9 cellular contexts compared by ENCODE assay signal in genomic region chrX:19889582-19890342, GRCh38. TPM values are rescaled to one million over a fixed set of nuclear protein-coding genes. Genes with fewer than 3 reads are reported as not detected.
DNase-seq lines count a peak whose midpoint lies in the region; ATAC-seq and TF ChIP-seq lines count a peak whose summit lies in the region.
"Had no signal": no experiment of that assay in that cellular context is flagged by ENCODE, and none has a peak within 500 bp of the region (broad histone marks: within the 10 kb centered on the region; RNA-seq: fewer than 3 reads in every experiment).

No MANE protein-coding gene starts in this region.

- ATAC-seq in HG03108 (IDR thresholded peaks at IDR 0.05; ENCODE audit: unreplicated experiment), result peak; percentile 48
- no peak for ATAC-seq in left lobe of liver

- no peak overlapping the region for H3K27ac ChIP-seq in effector memory CD4-positive, alpha-beta T cell (ENCODE audit: insufficient read depth, low read length, poor library complexity, severe bottlenecking)
- H3K27ac ChIP-seq in stomach, result no peak overlapping the region

- no peak overlapping the region for H3K27ac Mint-ChIP-seq in T-helper 2 cell treated with Interferon-gamma antibody and Interleukin-4, amounts not matched to agents 5 μg/mL and 100 μg/mL, for 36 hours

- no peak overlapping the region for H3K4me3 ChIP-seq in effector memory CD4-positive, alpha-beta T cell (ENCODE audit: insufficient read depth, low read depth, low read length, poor library complexity, severe bottlenecking)
- H3K4me3 ChIP-seq in stomach, result no peak overlapping the region

- TF ChIP-seq EP300 in stomach (IDR thresholded peaks at IDR 0.05), result no peak

- H3K4me3 Mint-ChIP-seq in T-helper 2 cell treated with Interferon-gamma antibody and Interleukin-4, amounts not matched to agents 5 μg/mL and 100 μg/mL, for 36 hours, result no peak overlapping the region

- H3K27me3 Mint-ChIP-seq in T-helper 2 cell treated with Interferon-gamma antibody and Interleukin-4, amounts not matched to agents 5 μg/mL and 100 μg/mL, for 36 hours (ENCODE audit: low read depth), result no peaks in the 10 kb centered on the region

- H3K4me1 ChIP-seq in effector memory CD4-positive, alpha-beta T cell (ENCODE audit: control insufficient read depth, insufficient read depth, low read length, poor library complexity, severe bottlenecking), result no peaks in the 10 kb centered on the region
- peaks cover 0 to 11% (median 2%) of the 10 kb centered on the region in 4 donors for H3K4me1 ChIP-seq in stomach

- no peaks in the 10 kb centered on the region for H3K9me3 ChIP-seq in effector memory CD4-positive, alpha-beta T cell (ENCODE audit: control insufficient read depth, low read length)
- H3K9me3 ChIP-seq in stomach, result peaks cover 0 to 11% (median 0%) of the 10 kb centered on the region in 4 donors

- H3K36me3 Mint-ChIP-seq in T-helper 2 cell treated with Interferon-gamma antibody and Interleukin-4, amounts not matched to agents 5 μg/mL and 100 μg/mL, for 36 hours (ENCODE audit: low read depth), result peaks cover 3% of the 10 kb centered on the region
- H3K36me3 Mint-ChIP-seq: CD4-positive, CD25-positive, alpha-beta regulatory T cell had no signal

- no peaks in the 10 kb centered on the region for H3K36me3 ChIP-seq in effector memory CD4-positive, alpha-beta T cell (ENCODE audit: control insufficient read depth, insufficient read depth, low read length)
- H3K36me3 ChIP-seq in stomach, result no peaks in the 10 kb centered on the region

- H3K9me3 Mint-ChIP-seq in T-helper 2 cell treated with Interferon-gamma antibody and Interleukin-4, amounts not matched to agents 5 μg/mL and 100 μg/mL, for 36 hours, result no peaks in the 10 kb centered on the region
- H3K9me3 Mint-ChIP-seq: CD4-positive, CD25-positive, alpha-beta regulatory T cell had no signal

- WGBS in stomach, 5 donors, result 54 to 63% (median 60%) methylated on average over 9 of the region's 9 CpGs

- TF ChIP-seq CTCF in stomach (IDR thresholded peaks at IDR 0.05), result no peak

- intact Hi-C loops in stomach (cut with DNase I; ENCODE audit: low total_unique reads), result loop anchor here (5.0 to 10.0 kb wide), 2 partner anchors 147 to 305 kb away; no protein-coding TSS in a partner anchor

- no peaks in the 10 kb centered on the region for H3K27me3 ChIP-seq in effector memory CD4-positive, alpha-beta T cell (replicated peaks; ENCODE audit: control insufficient read depth, insufficient read depth, low read length, poor library complexity, severe bottlenecking)
- H3K27me3 ChIP-seq in stomach, result no peaks in the 10 kb centered on the region

- DNase-seq in NCI-H748 (lab: John Stamatoyannopoulos, UW; ENCODE audit: unreplicated experiment), result peak; percentile 13
- no peak for DNase-seq in NCI-H748 treated with DMSO at 0.1 percent for 48 hours (lab: John Stamatoyannopoulos, UW)
- peak; percentile 44 for DNase-seq in T-helper 2 cell treated with Interferon-gamma antibody and Interleukin-4, amounts not matched to agents 5 μg/mL and 100 μg/mL, for 36 hours (ENCODE audit: low spot score)
- peak; percentile 16 to 31 (median 23) for DNase-seq in effector memory CD4-positive, alpha-beta T cell
- no peak for DNase-seq in left lobe of liver (ENCODE audit: low spot score)
- no peak for DNase-seq in stomach
- DNase-seq in UCSD-AML1 (lab: John Stamatoyannopoulos, UW; ENCODE audit: unreplicated experiment), result no peak

- peaks cover 25% of the 10 kb centered on the region for H3K4me1 Mint-ChIP-seq in T-helper 2 cell treated with Interferon-gamma antibody and Interleukin-4, amounts not matched to agents 5 μg/mL and 100 μg/mL, for 36 hours (ENCODE audit: low read depth)

- no peak for TF ChIP-seq POLR2A in stomach (IDR thresholded peaks at IDR 0.05)

RNA-seq across cellular contexts. Expression of gene SH3KBP1, which starts 2.4 kb away (rescaled TPM):
- total RNA-seq in left lobe of liver (8.6 TPM), stomach (10 to 100 TPM in 3 of 5 donors, 1 to 10 TPM in 2; 3.5 to 25.0 (median 11.6) TPM)
- 10 to 100 TPM in 2 of 3 donors, 1 to 10 TPM in 1; 3.7 to 17.8 (median 14.8) TPM for polyA plus RNA-seq in stomach

Comparison
In these comparisons a context has a peak if more than half of its experiments do, and no peak if none do; other contexts are left out.
1. DNase-seq: peak in NCI-H748 (single experiment), T-helper 2 cell treated with Interferon-gamma antibody and Interleukin-4, amounts not matched to agents 5 μg/mL and 100 μg/mL, for 36 hours (single experiment) and effector memory CD4-positive, alpha-beta T cell (3 of 3); none in NCI-H748 treated with DMSO at 0.1 percent for 48 hours (single experiment), left lobe of liver (single experiment), stomach (single experiment) and UCSD-AML1 (single experiment).